ENCODE assay signal across 2 cellular contexts in genomic region chr6:166927942-166928643, GRCh38.
TF ChIP-seq lines count a peak whose summit lies in the region.

No MANE protein-coding gene starts in this region.

TF ChIP-seq in SK-N-SH, 30 proteins besides CTCF, POLR2A, EP300 and RAD21 (continued from another document):
- TF ChIP-seq, protein P1, sequence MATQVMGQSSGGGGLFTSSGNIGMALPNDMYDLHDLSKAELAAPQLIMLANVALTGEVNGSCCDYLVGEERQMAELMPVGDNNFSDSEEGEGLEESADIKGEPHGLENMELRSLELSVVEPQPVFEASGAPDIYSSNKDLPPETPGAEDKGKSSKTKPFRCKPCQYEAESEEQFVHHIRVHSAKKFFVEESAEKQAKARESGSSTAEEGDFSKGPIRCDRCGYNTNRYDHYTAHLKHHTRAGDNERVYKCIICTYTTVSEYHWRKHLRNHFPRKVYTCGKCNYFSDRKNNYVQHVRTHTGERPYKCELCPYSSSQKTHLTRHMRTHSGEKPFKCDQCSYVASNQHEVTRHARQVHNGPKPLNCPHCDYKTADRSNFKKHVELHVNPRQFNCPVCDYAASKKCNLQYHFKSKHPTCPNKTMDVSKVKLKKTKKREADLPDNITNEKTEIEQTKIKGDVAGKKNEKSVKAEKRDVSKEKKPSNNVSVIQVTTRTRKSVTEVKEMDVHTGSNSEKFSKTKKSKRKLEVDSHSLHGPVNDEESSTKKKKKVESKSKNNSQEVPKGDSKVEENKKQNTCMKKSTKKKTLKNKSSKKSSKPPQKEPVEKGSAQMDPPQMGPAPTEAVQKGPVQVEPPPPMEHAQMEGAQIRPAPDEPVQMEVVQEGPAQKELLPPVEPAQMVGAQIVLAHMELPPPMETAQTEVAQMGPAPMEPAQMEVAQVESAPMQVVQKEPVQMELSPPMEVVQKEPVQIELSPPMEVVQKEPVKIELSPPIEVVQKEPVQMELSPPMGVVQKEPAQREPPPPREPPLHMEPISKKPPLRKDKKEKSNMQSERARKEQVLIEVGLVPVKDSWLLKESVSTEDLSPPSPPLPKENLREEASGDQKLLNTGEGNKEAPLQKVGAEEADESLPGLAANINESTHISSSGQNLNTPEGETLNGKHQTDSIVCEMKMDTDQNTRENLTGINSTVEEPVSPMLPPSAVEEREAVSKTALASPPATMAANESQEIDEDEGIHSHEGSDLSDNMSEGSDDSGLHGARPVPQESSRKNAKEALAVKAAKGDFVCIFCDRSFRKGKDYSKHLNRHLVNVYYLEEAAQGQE (IDR thresholded peaks at IDR 0.05; ENCODE audit: low read depth, low read length): no peak
- TF ChIP-seq RCOR1 (IDR thresholded peaks at IDR 0.05; ENCODE audit: low read length) (no peak), GATA2 (CRISPR knock-in tag; IDR thresholded peaks at IDR 0.05) (no peak), MXI1 (IDR thresholded peaks at IDR 0.05; ENCODE audit: low read depth, low read length) (no peak), GABPA (IDR thresholded peaks at IDR 0.05; ENCODE audit: low read depth) (no peak), POLR2AphosphoS5 (IDR thresholded peaks at IDR 0.05; ENCODE audit: low read depth, low read length) (no peak)

TF ChIP-seq in SK-N-SH treated with all-trans-retinoic acid at 6 μM for 48 hours, 23 proteins besides CTCF, POLR2A, EP300 and RAD21 (continued from another document):
- TF ChIP-seq, protein P2, sequence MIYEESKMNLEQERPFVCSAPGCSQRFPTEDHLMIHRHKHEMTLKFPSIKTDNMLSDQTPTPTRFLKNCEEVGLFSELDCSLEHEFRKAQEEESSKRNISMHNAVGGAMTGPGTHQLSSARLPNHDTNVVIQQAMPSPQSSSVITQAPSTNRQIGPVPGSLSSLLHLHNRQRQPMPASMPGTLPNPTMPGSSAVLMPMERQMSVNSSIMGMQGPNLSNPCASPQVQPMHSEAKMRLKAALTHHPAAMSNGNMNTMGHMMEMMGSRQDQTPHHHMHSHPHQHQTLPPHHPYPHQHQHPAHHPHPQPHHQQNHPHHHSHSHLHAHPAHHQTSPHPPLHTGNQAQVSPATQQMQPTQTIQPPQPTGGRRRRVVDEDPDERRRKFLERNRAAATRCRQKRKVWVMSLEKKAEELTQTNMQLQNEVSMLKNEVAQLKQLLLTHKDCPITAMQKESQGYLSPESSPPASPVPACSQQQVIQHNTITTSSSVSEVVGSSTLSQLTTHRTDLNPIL (CRISPR knock-in tag; IDR thresholded peaks at IDR 0.05; ENCODE audit: low read depth): no peak
- TF ChIP-seq ESRRG (CRISPR knock-in tag; IDR thresholded peaks at IDR 0.05): no peak
- no peak for TF ChIP-seq GLIS3 (CRISPR knock-in tag; IDR thresholded peaks at IDR 0.05)
- no peak for TF ChIP-seq ZFP3 (CRISPR knock-in tag; IDR thresholded peaks at IDR 0.05)
- no peak for TF ChIP-seq SNAI2 (CRISPR knock-in tag; IDR thresholded peaks at IDR 0.05)
- no peak for TF ChIP-seq OSR1 (CRISPR knock-in tag; IDR thresholded peaks at IDR 0.05)
- TF ChIP-seq ZC3H10 (CRISPR knock-in tag; IDR thresholded peaks at IDR 0.05): no peak
- no peak for TF ChIP-seq ZNF70 (CRISPR knock-in tag; IDR thresholded peaks at IDR 0.05)
- no peak for TF ChIP-seq BACH2 (CRISPR knock-in tag; IDR thresholded peaks at IDR 0.05; ENCODE audit: borderline replicate concordance)
- TF ChIP-seq ZNF565 (CRISPR knock-in tag; conservative IDR thresholded peaks at IDR 0.05; ENCODE audit: low read depth): no peak
- no peak for TF ChIP-seq PATZ1 (CRISPR knock-in tag; IDR thresholded peaks at IDR 0.05; ENCODE audit: borderline replicate concordance)
